In the genomic region with DNA sequence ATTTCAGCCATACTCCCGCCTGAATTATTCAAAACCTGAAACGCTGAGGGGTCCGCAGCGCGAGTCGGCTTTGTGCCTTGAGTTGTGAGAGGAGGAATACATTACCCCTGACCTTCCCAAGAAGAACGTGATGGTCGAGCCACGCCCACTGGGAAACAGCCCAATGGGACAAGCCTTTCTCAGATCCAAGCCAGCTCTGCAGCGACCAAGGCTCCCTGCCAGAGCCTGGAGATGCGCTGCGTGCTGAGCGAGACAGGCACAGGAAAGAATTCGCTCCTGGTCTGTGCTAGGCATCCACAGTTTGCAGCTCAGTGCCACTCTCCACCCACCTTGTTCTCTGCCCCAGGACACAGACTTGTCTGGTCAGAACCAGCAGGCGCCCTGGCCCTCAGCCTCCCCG, we compare ENCODE assay signal across 16 cellular contexts.
A peak's percentile ranks its signal among the peaks of the same experiment; 100 is the strongest.
DNase-seq lines count a peak whose midpoint lies in the region; ATAC-seq, FAIRE-seq and TF ChIP-seq lines count a peak whose summit lies in the region.
"Had no signal": no experiment of that assay in that cellular context is flagged by ENCODE, and none has a peak within 500 bp of the region (broad histone marks: within the 10 kb centered on the region; RNA-seq: fewer than 3 reads in every experiment).

No MANE protein-coding gene starts in this region.

- H3K4me3 Mint-ChIP-seq in T-cell, result no peak overlapping the region
- H3K4me3 Mint-ChIP-seq: activated CD4-positive, alpha-beta T cell treated with anti-CD3 and anti-CD28 coated beads, Interleukin-2, amount 10 ng/mL, durations not matched to agents 7 days and 5 days; activated naive CD8-positive, alpha-beta T cell treated with anti-CD3 and anti-CD28 coated beads for 36 hours; CD4-positive, alpha-beta memory T cell had no signal

- H3K79me2 ChIP-seq in GM23248 (ENCODE audit: insufficient read depth) (no peaks in the 10 kb centered on the region), hepatocyte (no peaks in the 10 kb centered on the region)

- no peaks in the 10 kb centered on the region for H3K27me3 ChIP-seq in GM23248 (replicated peaks; ENCODE audit: insufficient read depth)
- no peaks in the 10 kb centered on the region for H3K27me3 ChIP-seq in hepatocyte
- H3K27me3 ChIP-seq in pancreas, result no peaks in the 10 kb centered on the region
- H3K27me3 ChIP-seq: vagina had no signal

- no peak for TF ChIP-seq CTCF in hepatocyte (IDR thresholded peaks at IDR 0.05; ENCODE audit: poor library complexity)
- TF ChIP-seq CTCF in pancreas (IDR thresholded peaks at IDR 0.05), result no peak

- no peak for FAIRE-seq in pancreas (lab: Jason Lieb, UNC)
- FAIRE-seq: HTR-8/SVneo, keratinocyte had no signal

- H3K36me3 ChIP-seq in GM23248 (ENCODE audit: low read depth), result no peaks in the 10 kb centered on the region
- no peaks in the 10 kb centered on the region for H3K36me3 ChIP-seq in hepatocyte (replicated peaks; ENCODE audit: insufficient read depth, low read depth)
- no peaks in the 10 kb centered on the region for H3K36me3 ChIP-seq in pancreas
- H3K36me3 ChIP-seq: vagina had no signal

- H3K4me3 ChIP-seq in GM23248, result no peak overlapping the region
- no peak overlapping the region for H3K4me3 ChIP-seq in hepatocyte
- H3K4me3 ChIP-seq in pancreas, result no peak overlapping the region
- H3K4me3 ChIP-seq: vagina had no signal

- intact Hi-C loops in pancreas (cut with DNase I), result no loop called here

- no peaks in the 10 kb centered on the region for H3K36me3 Mint-ChIP-seq in T-cell
- H3K36me3 Mint-ChIP-seq: CD4-positive, alpha-beta memory T cell had no signal

- in situ Hi-C loops in GM23248 (cut with MboI), result no loop called here

- H3K27ac ChIP-seq in GM23248, result no peak overlapping the region
- no peak overlapping the region for H3K27ac ChIP-seq in hepatocyte
- no peak overlapping the region for H3K27ac ChIP-seq in pancreas
- H3K27ac ChIP-seq: vagina had no signal

- ATAC-seq in pancreas (peak in 3 of 4 donors; percentile 50 to 69 (median 68)), HG02610 (IDR thresholded peaks at IDR 0.05; ENCODE audit: unreplicated experiment) (no peak), T-cell (replicated peaks in 1 of 4) (no peak)
- ATAC-seq: SK-N-SH treated with all-trans-retinoic acid at 6 μM for 48 hours had no signal

- H2AFZ ChIP-seq in GM23248 (no peak overlapping the region), hepatocyte (no peak overlapping the region)

- no peaks in the 10 kb centered on the region for H3K4me1 Mint-ChIP-seq in T-cell
- H3K4me1 Mint-ChIP-seq: activated CD4-positive, alpha-beta T cell treated with anti-CD3 and anti-CD28 coated beads, Interleukin-2, amount 10 ng/mL, durations not matched to agents 7 days and 5 days; activated naive CD8-positive, alpha-beta T cell treated with anti-CD3 and anti-CD28 coated beads for 36 hours; CD4-positive, alpha-beta memory T cell had no signal

- no peaks in the 10 kb centered on the region for H3K4me1 ChIP-seq in GM23248 (ENCODE audit: insufficient read depth)
- no peaks in the 10 kb centered on the region for H3K4me1 ChIP-seq in hepatocyte (ENCODE audit: insufficient read depth)
- peaks cover 0 to 4% (median 0%) of the 10 kb centered on the region in 3 donors for H3K4me1 ChIP-seq in pancreas

- H3K27ac Mint-ChIP-seq in T-cell, result no peak overlapping the region
- H3K27ac Mint-ChIP-seq: activated CD4-positive, alpha-beta T cell treated with anti-CD3 and anti-CD28 coated beads, Interleukin-2, amount 10 ng/mL, durations not matched to agents 7 days and 5 days; activated naive CD8-positive, alpha-beta T cell treated with anti-CD3 and anti-CD28 coated beads for 36 hours; CD4-positive, alpha-beta memory T cell had no signal

- H3K9me3 ChIP-seq in GM23248 (ENCODE audit: low read depth), result peaks cover 5% of the 10 kb centered on the region
- H3K9me3 ChIP-seq in hepatocyte (ENCODE audit: low read depth), result peaks cover 8% of the 10 kb centered on the region
- H3K9me3 ChIP-seq in pancreas, result no peaks in the 10 kb centered on the region
- H3K9me3 ChIP-seq: vagina had no signal

- no peak overlapping the region for H3K9ac ChIP-seq in GM23248

- H4K20me1 ChIP-seq in GM23248 (ENCODE audit: insufficient read depth) (no peaks in the 10 kb centered on the region), hepatocyte (ENCODE audit: insufficient read depth, poor library complexity, severe bottlenecking) (no peaks in the 10 kb centered on the region)

- CTCF ChIA-PET in T-cell (lab: Charles Lee), result no interaction called here

- peaks cover 2 to 28% (median 12%) of the 10 kb centered on the region in 3 donors for H3K9me3 Mint-ChIP-seq in T-cell

- H3K9me2 ChIP-seq in GM23248 (ENCODE audit: insufficient read depth), result no peaks in the 10 kb centered on the region
- no peaks in the 10 kb centered on the region for H3K9me2 ChIP-seq in hepatocyte (replicated peaks; ENCODE audit: insufficient read depth)

- POLR2A ChIA-PET in T-cell (lab: Charles Lee), result no interaction called here

- peaks cover 14 to 19% of the 10 kb centered on the region in 2 donors for H3K27me3 Mint-ChIP-seq in T-cell

- no peak overlapping the region for H3K4me2 ChIP-seq in GM23248 (ENCODE audit: unreplicated experiment)
- H3K4me2 ChIP-seq in hepatocyte, result no peak overlapping the region

- no peaks in the 10 kb centered on the region for H3F3A ChIP-seq in GM23248 (ENCODE audit: insufficient read depth)

- DNase-seq in GM23248, result peak; percentile 35
- peak in 38 of 56 donors; percentile 7 to 73 (median 34) for DNase-seq in amygdala (lab: John Stamatoyannopoulos, UW)
- peak; percentile 47 for DNase-seq in hepatocyte (ENCODE audit: low spot score)
- peak in 3 of 6 donors; percentile 39 to 73 (median 48) for DNase-seq in pancreas
- DNase-seq in activated T-cell treated with anti-CD3 and anti-CD28 coated beads for 4 hours, result no peak
- no peak for DNase-seq in T-cell
- no peak for DNase-seq in NCI-H1930 (lab: John Stamatoyannopoulos, UW)
- DNase-seq: activated CD4-positive, alpha-beta T cell treated with anti-CD3 and anti-CD28 coated beads, Interleukin-2, amount 10 ng/mL, durations not matched to agents 7 days and 5 days; activated naive CD8-positive, alpha-beta T cell treated with anti-CD3 and anti-CD28 coated beads for 36 hours; CD4-positive, alpha-beta memory T cell; NCI-H2171 treated with DMSO at 0.1 percent for 48 hours had no signal

- WGBS in GM23248 (ENCODE audit: low coverage in 1 of 2, low lambda C conversion rate in 2 of 2, missing lambda C conversion rate in 2 of 2), 2 experiments, result 15 to 16% methylated on average over 16 of the region's 16 CpGs
- WGBS in hepatocyte (ENCODE audit: low lambda C conversion rate, missing lambda C conversion rate), result 30% methylated on average over 16 of the region's 16 CpGs
- 11% methylated on average over 16 of the region's 16 CpGs for WGBS in pancreas, 2 donors

Comparison
In these comparisons a context has a peak if more than half of its experiments do, and no peak if none do; other contexts are left out.
1. DNase-seq: peak in GM23248 (single experiment), amygdala (38 of 56) and hepatocyte (single experiment); none in activated T-cell treated with anti-CD3 and anti-CD28 coated beads for 4 hours (single experiment), T-cell (0 of 34) and NCI-H1930 (0 of 2).
2. ATAC-seq: peak in pancreas (3 of 4); none in HG02610 (single experiment) and T-cell (0 of 4).